ENCODE assay signal across 9 cellular contexts in genomic region chr9:108885643-108886348, GRCh38. TPM values are rescaled to one million over a fixed set of nuclear protein-coding genes. Genes with fewer than 3 reads are reported as not detected.
DNase-seq lines count a peak whose midpoint lies in the region; ATAC-seq and TF ChIP-seq lines count a peak whose summit lies in the region.
"Had no signal": no experiment of that assay in that cellular context is flagged by ENCODE, and none has a peak within 500 bp of the region (broad histone marks: within the 10 kb centered on the region; RNA-seq: fewer than 3 reads in every experiment).

No MANE protein-coding gene starts in this region.

- DNase-seq in activated CD4-positive, CD25-positive, alpha-beta regulatory T cell treated with anti-CD3 and anti-CD28 coated beads, Interleukin-2, amount 50 U/mL, for 72 hours, result no peak
- DNase-seq in M059J (ENCODE audit: low read depth) (peak; percentile 91), posterior vena cava (ENCODE audit: low spot score) (no peak)
- peak; percentile 47 to 58 (median 58) for DNase-seq in stimulated activated CD4-positive, alpha-beta T cell treated with anti-CD3 and anti-CD28 coated beads, TNF-alpha, amount 100 ng/mL, for 48 hours (ENCODE audit: low read depth in 3 of 3)

- peak; percentile 95 to 97 for ATAC-seq in activated CD4-positive, CD25-positive, alpha-beta regulatory T cell treated with anti-CD3 and anti-CD28 coated beads, Interleukin-2, amount 50 U/mL, for 24 hours
- ATAC-seq in HG02571 (IDR thresholded peaks at IDR 0.05; ENCODE audit: unreplicated experiment) (peak; percentile 100), SK-N-SH treated with all-trans-retinoic acid at 6 μM for 48 hours (peak; percentile 48; the same call in 2 of the 3 replicates), esophagus mucosa (peak; percentile 28)

- intact Hi-C loops in posterior vena cava (cut with DNase I), result no loop called here

TF ChIP-seq in SK-N-SH treated with all-trans-retinoic acid at 6 μM for 48 hours, 23 proteins besides CTCF, POLR2A, EP300 and RAD21:
- TF ChIP-seq, protein P1, sequence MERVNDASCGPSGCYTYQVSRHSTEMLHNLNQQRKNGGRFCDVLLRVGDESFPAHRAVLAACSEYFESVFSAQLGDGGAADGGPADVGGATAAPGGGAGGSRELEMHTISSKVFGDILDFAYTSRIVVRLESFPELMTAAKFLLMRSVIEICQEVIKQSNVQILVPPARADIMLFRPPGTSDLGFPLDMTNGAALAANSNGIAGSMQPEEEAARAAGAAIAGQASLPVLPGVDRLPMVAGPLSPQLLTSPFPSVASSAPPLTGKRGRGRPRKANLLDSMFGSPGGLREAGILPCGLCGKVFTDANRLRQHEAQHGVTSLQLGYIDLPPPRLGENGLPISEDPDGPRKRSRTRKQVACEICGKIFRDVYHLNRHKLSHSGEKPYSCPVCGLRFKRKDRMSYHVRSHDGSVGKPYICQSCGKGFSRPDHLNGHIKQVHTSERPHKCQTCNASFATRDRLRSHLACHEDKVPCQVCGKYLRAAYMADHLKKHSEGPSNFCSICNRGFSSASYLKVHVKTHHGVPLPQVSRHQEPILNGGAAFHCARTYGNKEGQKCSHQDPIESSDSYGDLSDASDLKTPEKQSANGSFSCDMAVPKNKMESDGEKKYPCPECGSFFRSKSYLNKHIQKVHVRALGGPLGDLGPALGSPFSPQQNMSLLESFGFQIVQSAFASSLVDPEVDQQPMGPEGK (CRISPR knock-in tag; IDR thresholded peaks at IDR 0.05; ENCODE audit: borderline replicate concordance), result no peak
- no peak for TF ChIP-seq TOX (CRISPR knock-in tag; IDR thresholded peaks at IDR 0.05; ENCODE audit: borderline replicate concordance)
- no peak for TF ChIP-seq SNAI2 (CRISPR knock-in tag; IDR thresholded peaks at IDR 0.05)
- no peak for TF ChIP-seq PPARA (CRISPR knock-in tag; IDR thresholded peaks at IDR 0.05; ENCODE audit: borderline replicate concordance)
- TF ChIP-seq, protein P2, sequence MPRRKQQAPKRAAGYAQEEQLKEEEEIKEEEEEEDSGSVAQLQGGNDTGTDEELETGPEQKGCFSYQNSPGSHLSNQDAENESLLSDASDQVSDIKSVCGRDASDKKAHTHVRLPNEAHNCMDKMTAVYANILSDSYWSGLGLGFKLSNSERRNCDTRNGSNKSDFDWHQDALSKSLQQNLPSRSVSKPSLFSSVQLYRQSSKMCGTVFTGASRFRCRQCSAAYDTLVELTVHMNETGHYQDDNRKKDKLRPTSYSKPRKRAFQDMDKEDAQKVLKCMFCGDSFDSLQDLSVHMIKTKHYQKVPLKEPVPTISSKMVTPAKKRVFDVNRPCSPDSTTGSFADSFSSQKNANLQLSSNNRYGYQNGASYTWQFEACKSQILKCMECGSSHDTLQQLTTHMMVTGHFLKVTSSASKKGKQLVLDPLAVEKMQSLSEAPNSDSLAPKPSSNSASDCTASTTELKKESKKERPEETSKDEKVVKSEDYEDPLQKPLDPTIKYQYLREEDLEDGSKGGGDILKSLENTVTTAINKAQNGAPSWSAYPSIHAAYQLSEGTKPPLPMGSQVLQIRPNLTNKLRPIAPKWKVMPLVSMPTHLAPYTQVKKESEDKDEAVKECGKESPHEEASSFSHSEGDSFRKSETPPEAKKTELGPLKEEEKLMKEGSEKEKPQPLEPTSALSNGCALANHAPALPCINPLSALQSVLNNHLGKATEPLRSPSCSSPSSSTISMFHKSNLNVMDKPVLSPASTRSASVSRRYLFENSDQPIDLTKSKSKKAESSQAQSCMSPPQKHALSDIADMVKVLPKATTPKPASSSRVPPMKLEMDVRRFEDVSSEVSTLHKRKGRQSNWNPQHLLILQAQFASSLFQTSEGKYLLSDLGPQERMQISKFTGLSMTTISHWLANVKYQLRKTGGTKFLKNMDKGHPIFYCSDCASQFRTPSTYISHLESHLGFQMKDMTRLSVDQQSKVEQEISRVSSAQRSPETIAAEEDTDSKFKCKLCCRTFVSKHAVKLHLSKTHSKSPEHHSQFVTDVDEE (CRISPR knock-in tag; IDR thresholded peaks at IDR 0.05), result no peak
- TF ChIP-seq ZFP30 (CRISPR knock-in tag; IDR thresholded peaks at IDR 0.05), result no peak
- no peak for TF ChIP-seq ZNF70 (CRISPR knock-in tag; IDR thresholded peaks at IDR 0.05)

RNA-seq across cellular contexts. Expression of gene ACTL7A, which starts 23.7 kb away (rescaled TPM):
- not detected in 2 replicates for total RNA-seq in M059J (2014; rRNA removed; shearing (Covaris generic))
- total RNA-seq in esophagus mucosa (not detected), posterior vena cava (not detected)
- total RNA-seq: thoracic aorta had no signal

RNA-seq across cellular contexts. Expression of gene ACTL7B, which starts 30.0 kb away (rescaled TPM):
- total RNA-seq in M059J (2014; rRNA removed; shearing (Covaris generic)), result not detected in 2 replicates
- not detected for total RNA-seq in esophagus mucosa
- total RNA-seq in posterior vena cava, result not detected
- total RNA-seq: thoracic aorta had no signal

RNA-seq across cellular contexts. Expression of gene ELP1, which starts 48.1 kb away (rescaled TPM):
- 14.2 and 27.6 TPM in 2 replicates for total RNA-seq in M059J (2014; rRNA removed; shearing (Covaris generic))
- total RNA-seq in esophagus mucosa, result 14.1 TPM
- total RNA-seq in posterior vena cava, result 10 to 100 TPM; 12.9 to 17.3 TPM

RNA-seq across cellular contexts. Expression of gene ABITRAM, which starts 48.4 kb away (rescaled TPM):
- 10.7 and 11.8 TPM in 2 replicates for total RNA-seq in M059J (2014; rRNA removed; shearing (Covaris generic))
- total RNA-seq in esophagus mucosa (15.0 TPM), posterior vena cava (10 to 100 TPM in 1 of 2 donors, 1 to 10 TPM in 1; 9.6 to 10.5 TPM)

Comparison
In these comparisons a context has a peak if more than half of its experiments do, and no peak if none do; other contexts are left out.
1. ATAC-seq: peak in every context shown above with its lines; median percentile 100 in HG02571; 96 in activated CD4-positive, CD25-positive, alpha-beta regulatory T cell treated with anti-CD3 and anti-CD28 coated beads, Interleukin-2, amount 50 U/mL, for 24 hours; 48 in SK-N-SH treated with all-trans-retinoic acid at 6 μM for 48 hours; 28 in esophagus mucosa.
2. DNase-seq: peak in M059J (single experiment) and stimulated activated CD4-positive, alpha-beta T cell treated with anti-CD3 and anti-CD28 coated beads, TNF-alpha, amount 100 ng/mL, for 48 hours (3 of 3); none in activated CD4-positive, CD25-positive, alpha-beta regulatory T cell treated with anti-CD3 and anti-CD28 coated beads, Interleukin-2, amount 50 U/mL, for 72 hours (single experiment) and posterior vena cava (single experiment).